ENCODE assay signal across 8 cellular contexts in the genomic region with DNA sequence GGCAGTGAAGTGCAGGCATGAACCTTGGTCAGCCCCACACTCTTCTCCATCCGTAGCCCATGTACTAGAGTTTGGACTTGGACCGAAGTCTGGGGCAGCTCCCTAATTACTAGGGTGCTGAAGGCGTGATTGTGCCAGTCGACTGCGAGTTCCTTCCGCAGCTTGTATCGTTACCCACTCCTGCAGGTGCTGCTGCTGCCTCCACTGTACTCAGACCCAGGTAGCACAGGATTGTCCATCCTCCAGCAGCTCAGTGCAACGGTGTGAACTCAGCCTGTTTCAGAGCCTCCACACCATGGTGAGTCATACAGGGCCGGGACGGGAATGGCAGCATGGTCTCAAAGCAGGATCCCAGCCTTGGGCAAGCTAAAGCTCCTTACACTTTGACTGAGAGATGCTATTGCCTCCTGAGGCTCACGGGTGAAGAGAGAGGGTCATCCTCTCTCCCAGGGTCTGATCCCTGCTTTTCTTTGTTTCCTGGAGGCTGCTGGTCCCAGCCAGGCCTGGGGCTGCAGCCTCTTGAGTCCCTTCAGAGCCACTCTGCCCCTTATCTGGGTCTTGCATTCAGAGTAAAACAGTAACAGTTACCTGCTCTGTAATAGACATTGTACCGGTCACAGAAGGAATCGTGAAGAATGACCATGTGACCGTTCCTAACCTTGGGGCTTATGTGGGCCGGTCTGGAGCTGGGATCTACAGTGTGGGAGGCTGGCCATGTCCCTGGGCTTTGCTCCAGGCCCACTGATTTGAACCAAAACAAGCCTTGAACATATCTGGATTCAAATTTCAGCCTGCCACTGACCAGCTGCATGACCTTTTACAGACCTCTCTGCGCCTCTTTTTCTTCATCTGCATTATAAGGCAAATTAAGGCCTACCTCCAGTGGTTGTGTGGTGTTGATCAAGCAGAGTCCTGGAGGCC. TPM values are rescaled to one million over a fixed set of nuclear protein-coding genes. Genes with fewer than 3 reads are reported as not detected.
A peak's percentile ranks its signal among the peaks of the same experiment; 100 is the strongest.
DNase-seq lines count a peak whose midpoint lies in the region; ATAC-seq and TF ChIP-seq lines count a peak whose summit lies in the region.

No MANE protein-coding gene starts in this region.

- TF ChIP-seq CTCF in prostate gland (IDR thresholded peaks at IDR 0.05) (no peak), GM13977 (IDR thresholded peaks at IDR 0.05; ENCODE audit: extremely low read depth, insufficient read depth, missing control alignments) (no peak)

- H3K27ac ChIP-seq in BLaER1 (peak overlapping the region; percentile 95), HUES64 (ENCODE audit: low read depth, low read length) (no peak overlapping the region), mesenchymal stem cell (ENCODE audit: low read length, poor library complexity, severe bottlenecking) (no peak overlapping the region), prostate gland (no peak overlapping the region)

- no peak overlapping the region for H2AFZ ChIP-seq in mesenchymal stem cell (ENCODE audit: low read depth, low read length)

- no peak overlapping the region for H2BK15ac ChIP-seq in mesenchymal stem cell (ENCODE audit: low read depth, poor library complexity, severe bottlenecking)

- peak overlapping the region; percentile 20 to 25 for H3K4ac ChIP-seq in mesenchymal stem cell (ENCODE audit: low read depth in 1 of 2, low read length in 2 of 2)

- in situ Hi-C loops in GM13977 (cut with MboI; ENCODE audit: low pct_unique_long_range_greater_than_20kb, low sequenced_read_pairs, unreplicated experiment): loop anchor here (10.0 kb wide), 1 partner anchor 50 kb away; no protein-coding TSS in a partner anchor

- peaks cover 30% of the 10 kb centered on the region for H4K20me1 ChIP-seq in BLaER1

- peak; percentile 44 for DNase-seq in astrocyte of the hippocampus (ENCODE audit: low read depth, low spot score)
- DNase-seq in mesenchymal stem cell: peak; percentile 45
- no peak for DNase-seq in prostate gland (ENCODE audit: low spot score)
- DNase-seq in GM13977 (ENCODE audit: low spot score): no peak

- H3K79me1 ChIP-seq in mesenchymal stem cell (replicated peaks; ENCODE audit: low read length, poor library complexity, severe bottlenecking): peaks cover 2% of the 10 kb centered on the region

- H3K4me3 ChIP-seq in BLaER1 (no peak overlapping the region), HUES64 (ENCODE audit: low read length) (no peak overlapping the region), mesenchymal stem cell (ENCODE audit: insufficient read depth in 1 of 2, low read depth in 1 of 2, low read length in 2 of 2) (no peak overlapping the region), prostate gland (no peak overlapping the region)

- TF ChIP-seq POLR2A in prostate gland (IDR thresholded peaks at IDR 0.05): no peak

- peaks cover 58% of the 10 kb centered on the region for H3K4me1 ChIP-seq in BLaER1
- H3K4me1 ChIP-seq in HUES64 (ENCODE audit: insufficient read depth, low read length): peaks cover 17% of the 10 kb centered on the region; the same call in 1 of the 2 replicates
- H3K4me1 ChIP-seq in mesenchymal stem cell (ENCODE audit: control insufficient read depth, insufficient read depth, low read depth, low read length): peaks cover 18% of the 10 kb centered on the region
- H3K4me1 ChIP-seq in prostate gland (replicated peaks): no peaks in the 10 kb centered on the region

- H3K36me3 ChIP-seq in BLaER1 (peaks cover 34% of the 10 kb centered on the region), HUES64 (ENCODE audit: insufficient read depth, low read length) (peaks cover 21% of the 10 kb centered on the region), mesenchymal stem cell (ENCODE audit: control insufficient read depth in 1 of 2, insufficient read depth in 2 of 2, low read depth in 1 of 2, low read length in 2 of 2) (peaks cover 22% of the 10 kb centered on the region in 2 experiments), prostate gland (peaks cover 0 to 1% of the 10 kb centered on the region in 2 donors)

- H3K23ac ChIP-seq in mesenchymal stem cell (ENCODE audit: low read length in 2 of 2): peak overlapping the region in 1 of 2 experiments; percentile 6

- H3K9ac ChIP-seq in BLaER1 (peak overlapping the region; percentile 97; the same call in 1 of the 2 replicates), HUES64 (ENCODE audit: low read depth, low read length) (peak overlapping the region; percentile 97), mesenchymal stem cell (ENCODE audit: low read length) (peak overlapping the region; percentile 61)

- no peak overlapping the region for H4K8ac ChIP-seq in mesenchymal stem cell (ENCODE audit: low read length)

- H3K14ac ChIP-seq in mesenchymal stem cell (ENCODE audit: low read length in 2 of 2): no peak overlapping the region

- no peak overlapping the region for H2BK5ac ChIP-seq in mesenchymal stem cell (ENCODE audit: low read depth, low read length, poor library complexity, severe bottlenecking)

- no peak overlapping the region for H3K18ac ChIP-seq in mesenchymal stem cell (ENCODE audit: low read depth in 1 of 2, low read length in 2 of 2)

- H3K27me3 ChIP-seq in BLaER1 (no peaks in the 10 kb centered on the region), HUES64 (ENCODE audit: insufficient read depth, low read length) (no peaks in the 10 kb centered on the region), mesenchymal stem cell (ENCODE audit: control insufficient read depth in 1 of 2, insufficient read depth in 1 of 2, low read length in 2 of 2) (no peaks in the 10 kb centered on the region), prostate gland (replicated peaks; ENCODE audit: insufficient read depth) (no peaks in the 10 kb centered on the region)

- intact Hi-C loops in prostate gland (cut with DNase I): loop anchor here (10.0 kb wide), 1 partner anchor 1780 kb away; no protein-coding TSS in a partner anchor

- H2BK120ac ChIP-seq in mesenchymal stem cell (ENCODE audit: low read depth, low read length): no peak overlapping the region

- no peak overlapping the region for H2AK5ac ChIP-seq in mesenchymal stem cell (ENCODE audit: low read length, severe bottlenecking)

- H4K91ac ChIP-seq in mesenchymal stem cell (ENCODE audit: low read length): no peak overlapping the region

- H3K9me3 ChIP-seq in BLaER1 (no peaks in the 10 kb centered on the region), HUES64 (ENCODE audit: insufficient read depth, low read depth, low read length) (no peaks in the 10 kb centered on the region), mesenchymal stem cell (ENCODE audit: control insufficient read depth, low read length) (no peaks in the 10 kb centered on the region), prostate gland (no peaks in the 10 kb centered on the region)

- H3K4me2 ChIP-seq in BLaER1 (peak overlapping the region; percentile 85), mesenchymal stem cell (ENCODE audit: low read length, poor library complexity, severe bottlenecking) (no peak overlapping the region)

- 93% methylated on average over 16 of the region's 16 CpGs for WGBS in HUES64
- 86% methylated on average over 15 of the region's 16 CpGs for WGBS in mesenchymal stem cell
- WGBS in prostate gland: 88% methylated on average over 16 of the region's 16 CpGs

- peak overlapping the region in 1 of 2 experiments; percentile 23 for H2BK12ac ChIP-seq in mesenchymal stem cell (ENCODE audit: low read length in 2 of 2)

- ATAC-seq in GM18519 (IDR thresholded peaks at IDR 0.05; ENCODE audit: low FRiP score, unreplicated experiment): no peak
- no peak for ATAC-seq in HG02678 (IDR thresholded peaks at IDR 0.05; ENCODE audit: unreplicated experiment)

RNA-seq across cellular contexts. Expression of a gene that starts 1.7 kb away (rescaled TPM):
- polyA plus RNA-seq in HUES64 (2013, experiment 1 of 2): 34.3 TPM
- polyA plus RNA-seq in HUES64 (2013, experiment 2 of 2): 33.7 TPM
- 9.3 TPM for polyA plus RNA-seq in mesenchymal stem cell (2013, experiment 1 of 2)
- 9.6 TPM for polyA plus RNA-seq in mesenchymal stem cell (2013, experiment 2 of 2)
- 10 to 100 TPM; 52.8 to 79.3 TPM for total RNA-seq in prostate gland

RNA-seq across cellular contexts. Expression of a gene that starts 1.8 kb away (rescaled TPM):
- 149 TPM for polyA plus RNA-seq in HUES64 (2013, experiment 1 of 2)
- polyA plus RNA-seq in HUES64 (2013, experiment 2 of 2): 145 TPM
- 93.9 TPM for polyA plus RNA-seq in mesenchymal stem cell (2013, experiment 1 of 2)
- 91.2 TPM for polyA plus RNA-seq in mesenchymal stem cell (2013, experiment 2 of 2)
- total RNA-seq in prostate gland: 100 to 1,000 TPM; 179 to 253 TPM

RNA-seq across cellular contexts. Expression of a gene that starts 27.0 kb away (rescaled TPM):
- 14.9 TPM for polyA plus RNA-seq in HUES64 (2013, experiment 1 of 2)
- 12.7 TPM for polyA plus RNA-seq in HUES64 (2013, experiment 2 of 2)
- 33.2 TPM for polyA plus RNA-seq in mesenchymal stem cell (2013, experiment 1 of 2)
- polyA plus RNA-seq in mesenchymal stem cell (2013, experiment 2 of 2): 32.4 TPM
- 10 to 100 TPM; 51.6 to 79.1 TPM for total RNA-seq in prostate gland

RNA-seq across cellular contexts. Expression of a gene that starts 27.5 kb away (rescaled TPM):
- 22.1 TPM for polyA plus RNA-seq in HUES64 (2013, experiment 1 of 2)
- polyA plus RNA-seq in HUES64 (2013, experiment 2 of 2): 32.1 TPM
- polyA plus RNA-seq in mesenchymal stem cell (2013, experiment 1 of 2): 68.7 TPM
- polyA plus RNA-seq in mesenchymal stem cell (2013, experiment 2 of 2): 67.7 TPM
- 10 to 100 TPM; 17.9 to 35.4 TPM for total RNA-seq in prostate gland

RNA-seq across cellular contexts. Expression of a gene that starts 39.6 kb away (rescaled TPM):
- 7.3 TPM for polyA plus RNA-seq in HUES64 (2013, experiment 1 of 2)
- polyA plus RNA-seq in HUES64 (2013, experiment 2 of 2): 6.1 TPM
- polyA plus RNA-seq in mesenchymal stem cell (2013, experiment 1 of 2): 0.65 TPM
- polyA plus RNA-seq in mesenchymal stem cell (2013, experiment 2 of 2): 0.58 TPM
- total RNA-seq in prostate gland: 1 to 10 TPM; 2.0 to 4.3 TPM

Comparison
In these comparisons a context has a peak if more than half of its experiments do, and no peak if none do; other contexts are left out.
1. DNase-seq: peak in astrocyte of the hippocampus (single experiment) and mesenchymal stem cell (single experiment); none in prostate gland (single experiment) and GM13977 (single experiment).
2. Peak in every context shown above with its lines, with median percentiles within 50 percentile points of each other: H3K9ac ChIP-seq.